Comparison of ENCODE assay signal across 16 cellular contexts in genomic region chr2:10161206-10161931, GRCh38. TPM values are rescaled to one million over a fixed set of nuclear protein-coding genes. Genes with fewer than 3 reads are reported as not detected.
DNase-seq lines count a peak whose midpoint lies in the region; ATAC-seq, FAIRE-seq and TF ChIP-seq lines count a peak whose summit lies in the region.
"Had no signal": no experiment of that assay in that cellular context is flagged by ENCODE, and none has a peak within 500 bp of the region (broad histone marks: within the 10 kb centered on the region; RNA-seq: fewer than 3 reads in every experiment).

No MANE protein-coding gene starts in this region.

- H4K20me1 ChIP-seq in H1 (replicated peaks in 1 of 2; ENCODE audit: control insufficient read depth in 1 of 2, insufficient read depth in 2 of 2, low read length in 2 of 2) (peaks cover 2 to 7% of the 10 kb centered on the region in 2 experiments), neural progenitor cell (ENCODE audit: low read depth) (peaks cover 11% of the 10 kb centered on the region)

- no peak overlapping the region for H2AK5ac ChIP-seq in H1 (ENCODE audit: low read depth, low read length)

- POLR2A ChIA-PET in H1 (lab: Charles Lee; ENCODE audit: partially characterized antibody), result interaction anchor here (0.6 to 2.5 kb wide), 3 partner anchors 10 to 26 kb away, joined by 3 to 6 read pairs (median 5); no protein-coding TSS in a partner anchor

- ATAC-seq in GM21447 (IDR thresholded peaks at IDR 0.05; ENCODE audit: unreplicated experiment), result no peak
- ATAC-seq: body of pancreas; stimulated activated effector memory CD8-positive, alpha-beta T cell treated with anti-CD3 and anti-CD28 coated beads, Interleukin-12 subunit alpha, Interleukin-12 subunit beta, amount 100 ng/mL, for 72 hours had no signal

- H3K4me1 Mint-ChIP-seq in neural progenitor cell (peaks cover 63% of the 10 kb centered on the region), mesothelial cell of epicardium (peaks cover 14% of the 10 kb centered on the region)

- peaks cover 14% of the 10 kb centered on the region for H3F3A ChIP-seq in neural progenitor cell (ENCODE audit: low read depth)

- H3K4me3 ChIP-seq in Peyer's patch (no peak overlapping the region), H1 (ENCODE audit: extremely low read depth in 1 of 4, insufficient read depth in 2 of 4, low read depth in 3 of 4, low read length in 4 of 4) (no peak overlapping the region), neural progenitor cell (no peak overlapping the region)
- H3K4me3 ChIP-seq: body of pancreas had no signal

- no peak overlapping the region for H3K4ac ChIP-seq in H1 (replicated peaks; ENCODE audit: insufficient read length, low read depth, low read length)

- WGBS in H1 (ENCODE audit: extremely low coverage in 1 of 2, insufficient coverage in 1 of 2, insufficient read length in 1 of 2, insufficient replicate concordance in 2 of 2, low coverage in 1 of 2, low lambda C conversion rate in 2 of 2, missing lambda C conversion rate in 1 of 2), 2 experiments, result 96% methylated on average over 12 of the region's 12 CpGs; no CpG with 5 or more reads in 1 of the 2 experiments

- DNase-seq in DMS53 (lab: John Stamatoyannopoulos, UW) (peak; percentile 16), DMS53 treated with DMSO at 0.1 percent for 48 hours (lab: John Stamatoyannopoulos, UW; ENCODE audit: unreplicated experiment) (no peak), Peyer's patch (peak in 2 of 3 donors; percentile 81 to 83), H1 (ENCODE audit: low read depth in 1 of 2, low spot score in 2 of 2) (no peak), neural progenitor cell (ENCODE audit: low spot score) (no peak), mesothelial cell of epicardium (ENCODE audit: low spot score in 2 of 2, unreplicated experiment in 2 of 2) (no peak), NCI-H2107 (lab: John Stamatoyannopoulos, UW) (no peak)
- DNase-seq: 8988T; body of pancreas; DND-41; effector CD8-positive, alpha-beta T cell; SHP77 had no signal

- H3K79me2 ChIP-seq in H1 (ENCODE audit: control insufficient read depth in 1 of 2, insufficient read depth in 2 of 2, low read length in 2 of 2) (no peaks in the 10 kb centered on the region), neural progenitor cell (ENCODE audit: low read depth) (no peaks in the 10 kb centered on the region)

- no peaks in the 10 kb centered on the region for H3K9me3 ChIP-seq in Peyer's patch
- no peaks in the 10 kb centered on the region for H3K9me3 ChIP-seq in H1 (ENCODE audit: insufficient read depth in 2 of 2, low read depth in 1 of 2, low read length in 1 of 2)
- no peaks in the 10 kb centered on the region for H3K9me3 ChIP-seq in neural progenitor cell (ENCODE audit: low read depth)
- H3K9me3 ChIP-seq: body of pancreas had no signal

- H3K4me2 ChIP-seq in H1 (ENCODE audit: insufficient read depth in 1 of 2, low read depth in 2 of 2, low read length in 2 of 2) (no peak overlapping the region), neural progenitor cell (no peak overlapping the region)
- H3K4me2 ChIP-seq: KMS-11 had no signal

- H3K27ac ChIP-seq in Peyer's patch, result peak overlapping the region in 2 of 4 donors; percentile 31 to 43
- no peak overlapping the region for H3K27ac ChIP-seq in H1 (ENCODE audit: low read depth, low read length)
- no peak overlapping the region for H3K27ac ChIP-seq in neural progenitor cell
- H3K27ac ChIP-seq: body of pancreas, HL-60, KMS-11 had no signal

- no peak overlapping the region for H2BK15ac ChIP-seq in H1 (ENCODE audit: low read length)

- H2BK12ac ChIP-seq in H1 (ENCODE audit: low read depth, low read length), result no peak overlapping the region

- H3K4me1 ChIP-seq in Peyer's patch (peaks cover 0 to 7% (median 1%) of the 10 kb centered on the region in 4 donors), H1 (replicated peaks in 1 of 4; ENCODE audit: control insufficient read depth in 3 of 4, insufficient read depth in 4 of 4, low read length in 3 of 4) (peaks cover 0 to 7% (median 0%) of the 10 kb centered on the region in 4 experiments; a peak in 1 of 7 replicates), neural progenitor cell (peaks cover 25% of the 10 kb centered on the region)
- H3K4me1 ChIP-seq: body of pancreas had no signal

- no peak overlapping the region for H3K56ac ChIP-seq in H1 (replicated peaks; ENCODE audit: insufficient read length, low read depth, low read length)

- peak overlapping the region; percentile 78 for H3K27ac Mint-ChIP-seq in neural progenitor cell
- no peak overlapping the region for H3K27ac Mint-ChIP-seq in mesothelial cell of epicardium
- H3K27ac Mint-ChIP-seq: stimulated activated effector memory CD8-positive, alpha-beta T cell treated with anti-CD3 and anti-CD28 coated beads, Interleukin-12 subunit alpha, Interleukin-12 subunit beta, amount 100 ng/mL, for 72 hours had no signal

- peak in 3 of 6 experiments; percentile 61 to 64 (median 64) for TF ChIP-seq CTCF in Peyer's patch (IDR thresholded peaks at IDR 0.05)
- no peak for TF ChIP-seq CTCF in H1 (IDR thresholded peaks at IDR 0.05; ENCODE audit: control extremely low read depth in 1 of 3, insufficient read depth in 1 of 3, low read depth in 1 of 3, low read length in 3 of 3)
- TF ChIP-seq CTCF in neural progenitor cell (IDR thresholded peaks at IDR 0.05), result no peak
- TF ChIP-seq CTCF in mesothelial cell of epicardium (IDR thresholded peaks at IDR 0.05; ENCODE audit: unreplicated experiment), result no peak

- TF ChIP-seq EP300 in H1 (IDR thresholded peaks at IDR 0.05; ENCODE audit: borderline replicate concordance in 1 of 2, low read depth in 2 of 2, low read length in 2 of 2), result no peak

- peaks cover 2% of the 10 kb centered on the region; the same call in 1 of the 2 replicates for H3K23me2 ChIP-seq in H1 (ENCODE audit: low read depth, low read length)

- no peak overlapping the region for H3K23ac ChIP-seq in H1 (ENCODE audit: insufficient read length)

- peak; percentile 28 for FAIRE-seq in H1 (lab: Jason Lieb, UNC)

- H2BK120ac ChIP-seq in H1 (replicated peaks; ENCODE audit: low read depth, low read length), result no peak overlapping the region

- H2AFZ ChIP-seq in H1 (ENCODE audit: low read length) (no peak overlapping the region), neural progenitor cell (replicated peaks) (no peak overlapping the region)

- H3K14ac ChIP-seq in H1 (ENCODE audit: insufficient read length), result no peak overlapping the region

- H3K27me3 ChIP-seq in Peyer's patch, result no peaks in the 10 kb centered on the region
- no peaks in the 10 kb centered on the region for H3K27me3 ChIP-seq in H1 (replicated peaks in 1 of 4; ENCODE audit: control insufficient read depth in 3 of 4, extremely low read depth in 1 of 4, insufficient read depth in 3 of 4, low read length in 3 of 4)
- H3K27me3 ChIP-seq in neural progenitor cell, result no peaks in the 10 kb centered on the region
- H3K27me3 ChIP-seq: body of pancreas had no signal

- CTCF ChIA-PET in H1 (lab: Charles Lee; ENCODE audit: partially characterized antibody), result interaction anchor here (0.7 to 17.7 kb wide), 10 partner anchors 8 to 274 kb away, joined by 3 to 169 read pairs (median 4); no protein-coding TSS in a partner anchor

- H3K27me3 Mint-ChIP-seq in neural progenitor cell (ENCODE audit: insufficient read depth, low read depth), result peaks cover 11% of the 10 kb centered on the region
- H3K27me3 Mint-ChIP-seq in mesothelial cell of epicardium (ENCODE audit: low read depth), result no peaks in the 10 kb centered on the region

- H4K5ac ChIP-seq in H1 (ENCODE audit: insufficient read length, low read depth, low read length), result no peak overlapping the region

- H3K79me1 ChIP-seq in H1 (ENCODE audit: low read depth, low read length), result no peaks in the 10 kb centered on the region

- H2BK20ac ChIP-seq in H1 (ENCODE audit: low read length), result no peak overlapping the region

- H4K8ac ChIP-seq in H1 (ENCODE audit: extremely low read depth, insufficient read depth, low read length), result no peak overlapping the region

- H3K36me3 Mint-ChIP-seq in neural progenitor cell (peaks cover 2% of the 10 kb centered on the region), mesothelial cell of epicardium (no peaks in the 10 kb centered on the region)

- H3K18ac ChIP-seq in H1 (ENCODE audit: extremely low read depth, low read length), result no peak overlapping the region

- TF ChIP-seq POLR2A in Peyer's patch (IDR thresholded peaks at IDR 0.05), result no peak
- no peak for TF ChIP-seq POLR2A in H1 (IDR thresholded peaks at IDR 0.05; ENCODE audit: control extremely low read depth in 1 of 2, low read depth in 2 of 2, low read length in 2 of 2)

- H3K9me3 Mint-ChIP-seq in neural progenitor cell, result no peaks in the 10 kb centered on the region
- no peaks in the 10 kb centered on the region for H3K9me3 Mint-ChIP-seq in mesothelial cell of epicardium
- H3K9me3 Mint-ChIP-seq: stimulated activated effector memory CD8-positive, alpha-beta T cell treated with anti-CD3 and anti-CD28 coated beads, Interleukin-12 subunit alpha, Interleukin-12 subunit beta, amount 100 ng/mL, for 72 hours had no signal

- peak overlapping the region; percentile 44 for H3K4me3 Mint-ChIP-seq in neural progenitor cell
- H3K4me3 Mint-ChIP-seq in mesothelial cell of epicardium, result no peak overlapping the region
- H3K4me3 Mint-ChIP-seq: stimulated activated effector memory CD8-positive, alpha-beta T cell treated with anti-CD3 and anti-CD28 coated beads, Interleukin-12 subunit alpha, Interleukin-12 subunit beta, amount 100 ng/mL, for 72 hours had no signal

- H3K9ac ChIP-seq in H1 (replicated peaks in 1 of 4; ENCODE audit: extremely low read depth in 1 of 4, low read depth in 3 of 4, low read length in 3 of 4), result 0 out of 7 replicates have a peak overlapping the region, but pooled peaks of 1 of the 4 experiments have one; percentile 13
- no peak overlapping the region for H3K9ac ChIP-seq in neural progenitor cell
- H3K9ac ChIP-seq: KMS-11 had no signal

- no peak for TF ChIP-seq RAD21 in H1 (IDR thresholded peaks at IDR 0.05 in 1 of 2, conservative IDR thresholded peaks at IDR 0.05 in 1 of 2; ENCODE audit: low read depth in 2 of 2, low read length in 2 of 2)

- H2BK5ac ChIP-seq in H1 (ENCODE audit: low read depth, low read length), result no peak overlapping the region

- H3K36me3 ChIP-seq in Peyer's patch (no peaks in the 10 kb centered on the region), H1 (ENCODE audit: control insufficient read depth in 2 of 4, insufficient read depth in 4 of 4, low read length in 3 of 4) (peaks cover 0 to 6% (median 0%) of the 10 kb centered on the region in 4 experiments; a peak in 2 of 8 replicates), neural progenitor cell (no peaks in the 10 kb centered on the region)

- H4K91ac ChIP-seq in H1 (replicated peaks; ENCODE audit: insufficient read length, low read length), result no peak overlapping the region

RNA-seq across cellular contexts. Expression of gene RRM2, which starts 38.8 kb away (rescaled TPM):
- 100 to 1,000 TPM in 1 of 4 donors, 10 to 100 TPM in 2, 1 to 10 TPM in 1; 6.7 to 139 (median 20.5) TPM for total RNA-seq in Peyer's patch
- total RNA-seq in H1 (2021; fragmentation: NEBNext Ultra II Directional; extraction: Animal tissue kit (Norgen Biotek cat#: 25700)), result 215 and 228 TPM in 2 replicates
- polyA plus RNA-seq in H1 (2011; rRNA removed), result 37.7 and 58.8 TPM in 2 replicates
- 42.1 TPM for polyA plus RNA-seq in H1 (2011; cell fraction: cytosol; rRNA removed)
- polyA plus RNA-seq in H1 (2011; cell fraction: nucleus; rRNA removed), result 79.0 TPM
- 130 to 156 TPM (median 139 TPM) in 4 replicates for polyA plus RNA-seq in H1 (2012, experiment 1 of 2)
- 24.6 TPM for polyA plus RNA-seq in H1 (2012, experiment 2 of 2)
- polyA plus RNA-seq in H1 (2013, experiment 1 of 2), result 102 TPM
- polyA plus RNA-seq in H1 (2013, experiment 2 of 2), result 111 TPM
- 50.6 and 53.5 TPM in 2 replicates for polyA minus RNA-seq in H1 (2011; rRNA and poly(A)+ RNA removed)
- polyA minus RNA-seq in H1 (2011; cell fraction: cytosol; rRNA and poly(A)+ RNA removed), result 104 TPM
- polyA minus RNA-seq in H1 (2011; cell fraction: nucleus; rRNA and poly(A)+ RNA removed), result 131 TPM
- 62.1 and 66.0 TPM in 2 replicates for total RNA-seq in neural progenitor cell (ENCODE audit: low replicate concordance)
- 30.8 to 35.7 TPM (median 32.7 TPM) in 3 replicates for total RNA-seq in mesothelial cell of epicardium
- total RNA-seq: body of pancreas had no signal

Comparison
In these comparisons a context has a peak if more than half of its experiments do, and no peak if none do; other contexts are left out.
1. DNase-seq: peak in DMS53 (single experiment) and Peyer's patch (2 of 3); none in DMS53 treated with DMSO at 0.1 percent for 48 hours (single experiment), H1 (0 of 2), neural progenitor cell (single experiment), mesothelial cell of epicardium (0 of 2) and NCI-H2107 (single experiment).